In the genomic region with DNA sequence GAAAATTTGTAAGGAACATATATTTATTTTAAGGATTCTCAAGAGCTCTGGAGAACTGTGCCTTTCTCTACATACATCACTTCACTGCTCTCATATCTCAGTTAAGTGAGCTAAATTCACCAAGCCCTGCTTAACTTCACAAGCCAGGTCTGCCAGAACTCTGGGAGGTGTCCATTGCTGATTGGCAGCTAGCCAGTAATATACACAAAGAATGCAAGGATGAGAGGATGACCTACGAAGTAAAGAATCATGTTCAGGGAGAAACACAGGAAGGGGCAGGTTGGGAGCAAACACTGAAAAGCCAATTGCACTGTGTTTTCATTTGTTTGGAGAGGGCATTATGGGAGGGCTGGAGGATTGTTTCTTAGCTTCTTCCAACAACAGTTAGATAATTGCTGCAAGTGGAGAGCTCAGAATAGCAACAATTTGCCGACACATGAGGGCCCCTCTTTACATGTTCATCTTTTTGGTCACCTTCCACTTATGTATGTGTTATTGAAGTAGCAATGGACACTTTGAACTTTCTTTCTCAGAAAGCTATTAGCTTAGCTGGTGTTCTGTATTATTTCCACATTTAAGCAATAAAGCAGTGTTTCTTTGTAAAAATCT, we compare ENCODE assay signal across 17 cellular contexts.
A peak's percentile ranks its signal among the peaks of the same experiment; 100 is the strongest.
DNase-seq lines count a peak whose midpoint lies in the region; ATAC-seq and TF ChIP-seq lines count a peak whose summit lies in the region.
"Had no signal": no experiment of that assay in that cellular context is flagged by ENCODE, and none has a peak within 500 bp of the region (broad histone marks: within the 10 kb centered on the region; RNA-seq: fewer than 3 reads in every experiment).

No MANE protein-coding gene starts in this region.

- H3K36me3 Mint-ChIP-seq in progenitor cell of endocrine pancreas (ENCODE audit: insufficient read depth): no peaks in the 10 kb centered on the region
- peaks cover 6% of the 10 kb centered on the region for H3K36me3 Mint-ChIP-seq in CD4-positive, alpha-beta T cell (ENCODE audit: low read depth)

- H3K36me3 ChIP-seq in fibroblast of lung (ENCODE audit: control insufficient read depth, insufficient read depth, low read length): no peaks in the 10 kb centered on the region
- H3K36me3 ChIP-seq: colonic mucosa had no signal

- H3K9me3 ChIP-seq in fibroblast of lung (ENCODE audit: control insufficient read depth, insufficient read depth, low read depth, low read length): no peaks in the 10 kb centered on the region
- H3K9me3 ChIP-seq in CD4-positive, alpha-beta T cell (ENCODE audit: control insufficient read depth, low read length): no peaks in the 10 kb centered on the region
- H3K9me3 ChIP-seq: colonic mucosa, testis had no signal

- DNase-seq in NCI-H1092 treated with DMSO at 0.1 percent for 48 hours (lab: John Stamatoyannopoulos, UW) (peak; percentile 35), NCI-H1092 (lab: John Stamatoyannopoulos, UW) (no peak), NCI-H748 (lab: John Stamatoyannopoulos, UW; ENCODE audit: unreplicated experiment) (peak; percentile 89), fibroblast of lung (ENCODE audit: low read depth in 2 of 2) (peak; percentile 30 to 39), progenitor cell of endocrine pancreas (ENCODE audit: low spot score, unreplicated experiment) (no peak), G401 (ENCODE audit: low spot score) (no peak)
- no peak for DNase-seq in CD4-positive, alpha-beta T cell
- DNase-seq: 8988T; colonic mucosa; DMS79; glutamatergic neuron; MM.1S; NK-92 treated with Interleukin-12 subunit alpha and Interleukin-12 subunit beta, amount 100 ng/mL, for 24 hours; T-cell; testis had no signal

- intact Hi-C loops in CD4-positive, alpha-beta T cell (cut with DNase I, micrococcal nuclease): no loop called here

- in situ Hi-C loops in G401 (cut with HindIII; ENCODE audit: low sequenced_read_pairs): no loop called here

- H3K4me2 ChIP-seq in fibroblast of lung (ENCODE audit: extremely low read depth, insufficient read depth, low read length): no peak overlapping the region

- no peaks in the 10 kb centered on the region for H3K27me3 ChIP-seq in fibroblast of lung (ENCODE audit: control insufficient read depth, insufficient read depth, low read length)
- no peaks in the 10 kb centered on the region for H3K27me3 ChIP-seq in CD4-positive, alpha-beta T cell (ENCODE audit: control insufficient read depth, insufficient read depth, low read length)
- H3K27me3 ChIP-seq: colonic mucosa, testis had no signal

- peak overlapping the region; percentile 77 for H3K27ac Mint-ChIP-seq in progenitor cell of endocrine pancreas
- H3K27ac Mint-ChIP-seq in CD4-positive, alpha-beta T cell: no peak overlapping the region
- H3K27ac Mint-ChIP-seq: T-cell had no signal

- H3K9me3 Mint-ChIP-seq in progenitor cell of endocrine pancreas (ENCODE audit: low read depth): no peaks in the 10 kb centered on the region
- no peaks in the 10 kb centered on the region for H3K9me3 Mint-ChIP-seq in CD4-positive, alpha-beta T cell
- H3K9me3 Mint-ChIP-seq: T-cell had no signal

- no peak overlapping the region for H3K9ac ChIP-seq in fibroblast of lung (ENCODE audit: insufficient read depth, low read length)

- H3K4me1 Mint-ChIP-seq in progenitor cell of endocrine pancreas (ENCODE audit: low read depth): peaks cover 5% of the 10 kb centered on the region
- H3K4me1 Mint-ChIP-seq in CD4-positive, alpha-beta T cell (ENCODE audit: low read depth): no peaks in the 10 kb centered on the region

- CTCF ChIA-PET in CD4-positive, alpha-beta T cell (lab: Charles Lee): interaction anchor here (3.9 kb wide), 1 partner anchor 8 kb away, joined by 18 read pairs; no protein-coding TSS in a partner anchor

- no peak overlapping the region for H2AFZ ChIP-seq in fibroblast of lung (ENCODE audit: low read length)

- H3K4me3 ChIP-seq in fibroblast of lung (replicated peaks in 1 of 4; ENCODE audit: control extremely low read depth in 1 of 4, insufficient read depth in 1 of 4, low read depth in 3 of 4, low read length in 4 of 4): no peak overlapping the region
- H3K4me3 ChIP-seq: colonic mucosa, lung, testis had no signal

- peaks cover 3% of the 10 kb centered on the region for H3K4me1 ChIP-seq in fibroblast of lung (ENCODE audit: control insufficient read depth, extremely low read depth, insufficient read depth, low read length)
- H3K4me1 ChIP-seq: colonic mucosa had no signal

- TF ChIP-seq CTCF in fibroblast of lung (conservative IDR thresholded peaks at IDR 0.05 in 1 of 2, IDR thresholded peaks at IDR 0.05 in 1 of 2; ENCODE audit: low read depth in 1 of 2, low read length in 2 of 2) (no peak), progenitor cell of endocrine pancreas (IDR thresholded peaks at IDR 0.05; ENCODE audit: unreplicated experiment) (no peak)
- TF ChIP-seq CTCF in CD4-positive, alpha-beta T cell (IDR thresholded peaks at IDR 0.05): no peak

- no peak for ATAC-seq in CD4-positive, alpha-beta T cell (ENCODE audit: poor library complexity)
- no peak for ATAC-seq in GM19328 (IDR thresholded peaks at IDR 0.05; ENCODE audit: unreplicated experiment)
- ATAC-seq: T-cell had no signal

- no peaks in the 10 kb centered on the region for H3K79me2 ChIP-seq in fibroblast of lung (ENCODE audit: control insufficient read depth, insufficient read depth, low read length)

- no peak overlapping the region for H3K4me3 Mint-ChIP-seq in progenitor cell of endocrine pancreas (ENCODE audit: low read depth)
- H3K4me3 Mint-ChIP-seq in CD4-positive, alpha-beta T cell: no peak overlapping the region
- H3K4me3 Mint-ChIP-seq: T-cell had no signal

- H4K20me1 ChIP-seq in fibroblast of lung (ENCODE audit: control insufficient read depth, extremely low read depth, insufficient read depth, low read length): no peaks in the 10 kb centered on the region

- H3K27ac ChIP-seq in fibroblast of lung (ENCODE audit: insufficient read depth, low read length): no peak overlapping the region
- no peak overlapping the region for H3K27ac ChIP-seq in CD4-positive, alpha-beta T cell (ENCODE audit: low read depth, low read length)
- H3K27ac ChIP-seq: colonic mucosa, testis had no signal

- H3K27me3 Mint-ChIP-seq in progenitor cell of endocrine pancreas: no peaks in the 10 kb centered on the region
- no peaks in the 10 kb centered on the region for H3K27me3 Mint-ChIP-seq in CD4-positive, alpha-beta T cell
- H3K27me3 Mint-ChIP-seq: T-cell had no signal

- POLR2A ChIA-PET in CD4-positive, alpha-beta T cell (lab: Charles Lee): no interaction called here

Comparison
In these comparisons a context has a peak if more than half of its experiments do, and no peak if none do; other contexts are left out.
1. DNase-seq: peak in NCI-H1092 treated with DMSO at 0.1 percent for 48 hours (single experiment), NCI-H748 (single experiment) and fibroblast of lung (2 of 2); none in NCI-H1092 (single experiment), progenitor cell of endocrine pancreas (single experiment), CD4-positive, alpha-beta T cell (0 of 10) and G401 (single experiment).